Comparison of ENCODE assay signal across 8 cellular contexts in genomic region chr20:11274137-11274536, GRCh38.
DNase-seq lines count a peak whose midpoint lies in the region; ATAC-seq and TF ChIP-seq lines count a peak whose summit lies in the region.

No MANE protein-coding gene starts in this region.

- H3K27ac ChIP-seq in SJCRH30: no peak overlapping the region
- H3K27ac ChIP-seq in fibroblast of lung (ENCODE audit: insufficient read depth, low read length): no peak overlapping the region

- peak; percentile 55 for ATAC-seq in GM21423 (IDR thresholded peaks at IDR 0.05; ENCODE audit: unreplicated experiment)
- no peak for ATAC-seq in HG02763 (IDR thresholded peaks at IDR 0.05; ENCODE audit: unreplicated experiment)

- no peaks in the 10 kb centered on the region for H4K20me1 ChIP-seq in fibroblast of lung (ENCODE audit: control insufficient read depth, extremely low read depth, insufficient read depth, low read length)

- no peaks in the 10 kb centered on the region for H3K79me2 ChIP-seq in fibroblast of lung (ENCODE audit: control insufficient read depth, insufficient read depth, low read length)

- H3K9ac ChIP-seq in fibroblast of lung (ENCODE audit: insufficient read depth, low read length): no peak overlapping the region

- TF ChIP-seq CTCF in fibroblast of lung (conservative IDR thresholded peaks at IDR 0.05 in 1 of 2, IDR thresholded peaks at IDR 0.05 in 1 of 2; ENCODE audit: low read depth in 1 of 2, low read length in 2 of 2): peak; percentile 36 to 44

- H3K9me3 ChIP-seq in SJCRH30 (replicated peaks): no peaks in the 10 kb centered on the region
- no peaks in the 10 kb centered on the region for H3K9me3 ChIP-seq in fibroblast of lung (ENCODE audit: control insufficient read depth, insufficient read depth, low read depth, low read length)

- DNase-seq in CD1c-positive myeloid dendritic cell (ENCODE audit: extremely low spot score) (peak; percentile 59), NCI-H1092 treated with DMSO at 0.1 percent for 48 hours (lab: John Stamatoyannopoulos, UW) (peak; percentile 80), SJCRH30 (peak; percentile 19 to 67), fibroblast of lung (ENCODE audit: low read depth in 2 of 2) (peak; percentile 62 to 82), occipital lobe (lab: John Stamatoyannopoulos, UW) (peak; percentile 31), germinal center (ENCODE audit: low spot score) (no peak)

- H3K4me1 ChIP-seq in SJCRH30 (no peaks in the 10 kb centered on the region), fibroblast of lung (ENCODE audit: control insufficient read depth, extremely low read depth, insufficient read depth, low read length) (no peaks in the 10 kb centered on the region)

- no peak overlapping the region for H3K4me2 ChIP-seq in fibroblast of lung (ENCODE audit: extremely low read depth, insufficient read depth, low read length)

- H3K36me3 ChIP-seq in SJCRH30: no peaks in the 10 kb centered on the region
- no peaks in the 10 kb centered on the region for H3K36me3 ChIP-seq in fibroblast of lung (ENCODE audit: control insufficient read depth, insufficient read depth, low read length)

- H3K27me3 ChIP-seq in SJCRH30: no peaks in the 10 kb centered on the region; the same call in 1 of the 2 replicates
- H3K27me3 ChIP-seq in fibroblast of lung (ENCODE audit: control insufficient read depth, insufficient read depth, low read length): no peaks in the 10 kb centered on the region

- no peak overlapping the region for H2AFZ ChIP-seq in fibroblast of lung (ENCODE audit: low read length)

- H3K4me3 ChIP-seq in SJCRH30 (no peak overlapping the region), fibroblast of lung (replicated peaks in 1 of 4; ENCODE audit: control extremely low read depth in 1 of 4, insufficient read depth in 1 of 4, low read depth in 3 of 4, low read length in 4 of 4) (no peak overlapping the region)
